ENCODE assay signal across 8 cellular contexts in genomic region chr12:40225337-40225983, GRCh38. TPM values are rescaled to one million over a fixed set of nuclear protein-coding genes. Genes with fewer than 3 reads are reported as not detected.
DNase-seq lines count a peak whose midpoint lies in the region; ATAC-seq and TF ChIP-seq lines count a peak whose summit lies in the region.

No MANE protein-coding gene starts in this region.

- H3K27ac ChIP-seq in heart right ventricle: peak overlapping the region; percentile 76 to 98 (median 95)

- peaks cover 0 to 3% (median 0%) of the 10 kb centered on the region in 11 donors for H3K9me3 ChIP-seq in heart right ventricle

- no peaks in the 10 kb centered on the region for H3K36me3 Mint-ChIP-seq in activated CD8-positive, alpha-beta T cell treated with anti-CD3 and anti-CD28 coated beads for 36 hours (ENCODE audit: low read depth)

- H3K27ac Mint-ChIP-seq in activated CD8-positive, alpha-beta T cell treated with anti-CD3 and anti-CD28 coated beads for 36 hours: no peak overlapping the region

- no peaks in the 10 kb centered on the region for H3K27me3 ChIP-seq in heart right ventricle

- intact Hi-C loops in activated CD8-positive, alpha-beta T cell treated with anti-CD3 and anti-CD28 coated beads for 36 hours (cut with micrococcal nuclease): no loop called here
- intact Hi-C loops in heart right ventricle (cut with DNase I): loop anchor here in 2 of 10 donors (10.0 kb wide), 2 partner anchors 71 to 211 kb away; no protein-coding TSS in a partner anchor
- intact Hi-C loops in sciatic nerve (cut with DNase I): no loop called here

- H3K4me1 ChIP-seq in heart right ventricle: peaks cover 0 to 59% (median 8%) of the 10 kb centered on the region in 9 donors

- peak overlapping the region; percentile 52 to 78 (median 74) for H3K4me3 ChIP-seq in heart right ventricle

- TF ChIP-seq CTCF in GM10266 (IDR thresholded peaks at IDR 0.05; ENCODE audit: control insufficient read depth, insufficient read depth, low read depth, missing control alignments) (no peak), heart right ventricle (IDR thresholded peaks at IDR 0.05) (no peak)
- TF ChIP-seq CTCF in activated CD8-positive, alpha-beta T cell treated with anti-CD3 and anti-CD28 coated beads for 36 hours (IDR thresholded peaks at IDR 0.05): no peak

- POLR2A ChIA-PET in activated CD8-positive, alpha-beta T cell treated with anti-CD3 and anti-CD28 coated beads for 36 hours (lab: Charles Lee): no interaction called here

- DNase-seq in GM10266 (ENCODE audit: extremely low spot score) (peak; percentile 18), heart right ventricle (no peak), sciatic nerve (ENCODE audit: low spot score) (no peak), NCI-H526 (lab: John Stamatoyannopoulos, UW) (no peak), GOT3 (lab: John Stamatoyannopoulos, UW) (no peak), UCSD-AML1 (lab: John Stamatoyannopoulos, UW; ENCODE audit: unreplicated experiment) (no peak), NCI-H774 (lab: John Stamatoyannopoulos, UW) (no peak)
- DNase-seq in activated CD8-positive, alpha-beta T cell treated with anti-CD3 and anti-CD28 coated beads for 36 hours: no peak

- peaks cover 39% of the 10 kb centered on the region for H3K27me3 Mint-ChIP-seq in activated CD8-positive, alpha-beta T cell treated with anti-CD3 and anti-CD28 coated beads for 36 hours

- H3K4me1 Mint-ChIP-seq in activated CD8-positive, alpha-beta T cell treated with anti-CD3 and anti-CD28 coated beads for 36 hours (ENCODE audit: low read depth): peaks cover 8% of the 10 kb centered on the region

- 30 to 41% methylated on average over 12 of the region's 12 CpGs for WGBS in heart right ventricle, 2 donors

- ATAC-seq in activated CD8-positive, alpha-beta T cell treated with anti-CD3 and anti-CD28 coated beads for 36 hours: no peak
- peak in 3 of 8 donors; percentile 11 to 34 (median 12) for ATAC-seq in heart right ventricle
- peak; percentile 26 for ATAC-seq in sciatic nerve

- no peaks in the 10 kb centered on the region for H3K9me3 Mint-ChIP-seq in activated CD8-positive, alpha-beta T cell treated with anti-CD3 and anti-CD28 coated beads for 36 hours

- no peaks in the 10 kb centered on the region for H3K36me3 ChIP-seq in heart right ventricle

- CTCF ChIA-PET in activated CD8-positive, alpha-beta T cell treated with anti-CD3 and anti-CD28 coated beads for 36 hours (lab: Charles Lee): no interaction called here

- peak overlapping the region; percentile 39 for H3K4me3 Mint-ChIP-seq in activated CD8-positive, alpha-beta T cell treated with anti-CD3 and anti-CD28 coated beads for 36 hours

RNA-seq across cellular contexts. Expression of gene LRRK2, which starts 0.7 kb away (rescaled TPM):
- under 1 TPM in 1 of 2 experiments, not detected in 1; 0.76 TPM for total RNA-seq in activated CD8-positive, alpha-beta T cell treated with anti-CD3 and anti-CD28 coated beads for 36 hours
- total RNA-seq in heart right ventricle (1 to 10 TPM; 4.4 to 9.1 (median 7.0) TPM), sciatic nerve (51.7 TPM)
- polyA plus RNA-seq in heart right ventricle: 1 to 10 TPM in 1 of 2 donors, under 1 TPM in 1; 0.99 to 4.4 TPM
